ENCODE assay signal across 1 cellular context in the genomic region with DNA sequence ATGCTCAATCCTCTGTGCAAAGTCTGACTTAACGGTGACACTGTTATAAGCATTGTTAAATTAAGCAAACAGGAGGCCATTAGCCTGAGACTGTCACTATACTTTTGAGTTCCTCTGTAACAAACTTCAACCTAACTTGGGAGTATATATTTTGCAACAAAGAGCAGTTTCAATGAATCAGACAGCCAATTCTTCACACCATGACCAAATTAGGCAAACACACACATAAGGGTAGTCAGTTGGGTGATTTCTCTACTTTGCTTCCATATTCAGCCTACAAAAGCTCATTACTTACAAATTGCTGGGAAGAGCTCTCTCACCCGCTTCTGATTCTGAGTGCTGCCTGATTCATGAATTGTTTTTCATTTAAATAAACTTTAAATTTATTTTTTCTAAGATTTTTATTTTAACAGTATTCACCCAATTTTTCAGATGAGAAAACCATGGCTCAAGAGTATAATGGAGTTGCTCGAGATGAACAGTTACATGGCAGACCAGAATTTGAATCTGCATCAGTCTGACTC.
TF ChIP-seq lines count a peak whose summit lies in the region.

No MANE protein-coding gene starts in this region.

TF ChIP-seq in H1, 55 proteins besides CTCF, POLR2A, EP300 and RAD21:
- TF ChIP-seq NRF1 (IDR thresholded peaks at IDR 0.05; ENCODE audit: low read depth, low read length), result no peak
- TF ChIP-seq TCF12 (IDR thresholded peaks at IDR 0.05; ENCODE audit: low read depth, low read length), result no peak
- no peak for TF ChIP-seq TAF1 (IDR thresholded peaks at IDR 0.05; ENCODE audit: low read depth, low read length)
- no peak for TF ChIP-seq KDM4A (IDR thresholded peaks at IDR 0.05; ENCODE audit: low read depth, low read length, severe bottlenecking)
- no peak for TF ChIP-seq HDAC2 (IDR thresholded peaks at IDR 0.05; ENCODE audit: borderline replicate concordance in 1 of 2, low read depth in 2 of 2, low read length in 2 of 2)
- TF ChIP-seq YY1 (IDR thresholded peaks at IDR 0.05; ENCODE audit: low read depth, low read length), result no peak
- TF ChIP-seq SP2 (IDR thresholded peaks at IDR 0.05; ENCODE audit: low read length), result no peak
- TF ChIP-seq SAP30 (IDR thresholded peaks at IDR 0.05; ENCODE audit: insufficient read depth, insufficient replicate concordance, low read length), result no peak
- TF ChIP-seq JUN (IDR thresholded peaks at IDR 0.05; ENCODE audit: low read depth, low read length), result no peak
- no peak for TF ChIP-seq RFX5 (IDR thresholded peaks at IDR 0.05; ENCODE audit: borderline replicate concordance, low read depth, low read length)
- TF ChIP-seq BACH1 (IDR thresholded peaks at IDR 0.05; ENCODE audit: low read length), result no peak
- no peak for TF ChIP-seq FOSL1 (IDR thresholded peaks at IDR 0.05; ENCODE audit: insufficient read depth, low read depth, low read length)
- TF ChIP-seq SIRT6 (IDR thresholded peaks at IDR 0.05; ENCODE audit: low read length), result no peak
- no peak for TF ChIP-seq SP1 (IDR thresholded peaks at IDR 0.05; ENCODE audit: low read depth, low read length)
- TF ChIP-seq SUZ12 (IDR thresholded peaks at IDR 0.05; ENCODE audit: low read length), result no peak
- TF ChIP-seq, protein P1, sequence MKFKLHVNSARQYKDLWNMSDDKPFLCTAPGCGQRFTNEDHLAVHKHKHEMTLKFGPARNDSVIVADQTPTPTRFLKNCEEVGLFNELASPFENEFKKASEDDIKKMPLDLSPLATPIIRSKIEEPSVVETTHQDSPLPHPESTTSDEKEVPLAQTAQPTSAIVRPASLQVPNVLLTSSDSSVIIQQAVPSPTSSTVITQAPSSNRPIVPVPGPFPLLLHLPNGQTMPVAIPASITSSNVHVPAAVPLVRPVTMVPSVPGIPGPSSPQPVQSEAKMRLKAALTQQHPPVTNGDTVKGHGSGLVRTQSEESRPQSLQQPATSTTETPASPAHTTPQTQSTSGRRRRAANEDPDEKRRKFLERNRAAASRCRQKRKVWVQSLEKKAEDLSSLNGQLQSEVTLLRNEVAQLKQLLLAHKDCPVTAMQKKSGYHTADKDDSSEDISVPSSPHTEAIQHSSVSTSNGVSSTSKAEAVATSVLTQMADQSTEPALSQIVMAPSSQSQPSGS (IDR thresholded peaks at IDR 0.05; ENCODE audit: low read length), result no peak
- no peak for TF ChIP-seq KDM1A (IDR thresholded peaks at IDR 0.05; ENCODE audit: borderline replicate concordance, low read length)
- no peak for TF ChIP-seq GABPA (IDR thresholded peaks at IDR 0.05; ENCODE audit: borderline replicate concordance, insufficient read depth, low read length)
